In genomic region chr11:70191495-70192140, GRCh38 we compare ENCODE assay signal across 8 cellular contexts. TPM values are rescaled to one million over a fixed set of nuclear protein-coding genes. Genes with fewer than 3 reads are reported as not detected.
DNase-seq lines count a peak whose midpoint lies in the region; ATAC-seq and TF ChIP-seq lines count a peak whose summit lies in the region.

No MANE protein-coding gene starts in this region.

- H3K9me3 Mint-ChIP-seq in activated naive CD4-positive, alpha-beta T cell treated with anti-CD3 and anti-CD28 coated beads for 36 hours, result no peaks in the 10 kb centered on the region

- no peak overlapping the region for H3K4me3 Mint-ChIP-seq in activated naive CD4-positive, alpha-beta T cell treated with anti-CD3 and anti-CD28 coated beads for 36 hours

- no peak for ATAC-seq in GM18873 (IDR thresholded peaks at IDR 0.05; ENCODE audit: low FRiP score, unreplicated experiment)
- no peak for ATAC-seq in HG03135 (IDR thresholded peaks at IDR 0.05; ENCODE audit: unreplicated experiment)

- no peaks in the 10 kb centered on the region for H3K36me3 Mint-ChIP-seq in activated naive CD4-positive, alpha-beta T cell treated with anti-CD3 and anti-CD28 coated beads for 36 hours (ENCODE audit: low read depth)

- no peaks in the 10 kb centered on the region for H3K4me1 ChIP-seq in SJSA1 (replicated peaks)
- H3K4me1 ChIP-seq in cardiac muscle cell (ENCODE audit: low read depth), result no peaks in the 10 kb centered on the region

- DNase-seq in COLO829 (ENCODE audit: low spot score) (peak; percentile 54), HS-27A (ENCODE audit: low read depth) (peak; percentile 12), SJSA1 (ENCODE audit: low read depth in 1 of 2, low spot score in 2 of 2) (peak; percentile 87 to 93), cardiac muscle cell (ENCODE audit: low read depth in 1 of 2, low spot score in 1 of 2) (peak; percentile 70 to 91), retinal pigment epithelial cell (ENCODE audit: low read depth) (no peak)
- peak; percentile 74 for DNase-seq in activated naive CD4-positive, alpha-beta T cell treated with anti-CD3 and anti-CD28 coated beads for 36 hours

- H3K9me3 ChIP-seq in SJSA1 (replicated peaks) (no peaks in the 10 kb centered on the region), cardiac muscle cell (ENCODE audit: low read depth) (no peaks in the 10 kb centered on the region)

- H3K27me3 Mint-ChIP-seq in activated naive CD4-positive, alpha-beta T cell treated with anti-CD3 and anti-CD28 coated beads for 36 hours (ENCODE audit: low read depth), result no peaks in the 10 kb centered on the region

- intact Hi-C loops in activated naive CD4-positive, alpha-beta T cell treated with anti-CD3 and anti-CD28 coated beads for 36 hours (cut with micrococcal nuclease), result loop anchor here (1.0 to 10.0 kb wide), 4 partner anchors 97 to 505 kb away; no protein-coding TSS in a partner anchor

- H3K36me3 ChIP-seq in SJSA1 (no peaks in the 10 kb centered on the region), cardiac muscle cell (no peaks in the 10 kb centered on the region)

- H3K27me3 ChIP-seq in SJSA1 (replicated peaks), result peaks cover 24% of the 10 kb centered on the region
- H3K27me3 ChIP-seq in cardiac muscle cell, result no peaks in the 10 kb centered on the region

- peaks cover 5% of the 10 kb centered on the region for H3K4me1 Mint-ChIP-seq in activated naive CD4-positive, alpha-beta T cell treated with anti-CD3 and anti-CD28 coated beads for 36 hours (ENCODE audit: low read depth)

- no peak overlapping the region for H3K27ac Mint-ChIP-seq in activated naive CD4-positive, alpha-beta T cell treated with anti-CD3 and anti-CD28 coated beads for 36 hours

- TF ChIP-seq CTCF in cardiac muscle cell (IDR thresholded peaks at IDR 0.05; ENCODE audit: low read depth, low read length) (peak; percentile 93), retinal pigment epithelial cell (conservative IDR thresholded peaks at IDR 0.05; ENCODE audit: low read depth, low read length) (peak; percentile 91)

- CTCF ChIA-PET in activated naive CD4-positive, alpha-beta T cell treated with anti-CD3 and anti-CD28 coated beads for 36 hours (lab: Charles Lee), result interaction anchor here (0.6 to 1.4 kb wide), 2 partner anchors 63 to 273 kb away, joined by 3 to 5 read pairs; no protein-coding TSS in a partner anchor

- no peak overlapping the region for H3K27ac ChIP-seq in SJSA1
- H3K27ac ChIP-seq in cardiac muscle cell, result no peak overlapping the region

- H3K4me3 ChIP-seq in SJSA1 (no peak overlapping the region), cardiac muscle cell (no peak overlapping the region), retinal pigment epithelial cell (ENCODE audit: low read length) (no peak overlapping the region)

RNA-seq across cellular contexts. Expression of gene FADD, which starts 11.5 kb away (rescaled TPM):
- total RNA-seq in SJSA1 (2014; rRNA removed; shearing (Covaris generic)), result 121 and 147 TPM in 2 replicates
- total RNA-seq in activated naive CD4-positive, alpha-beta T cell treated with anti-CD3 and anti-CD28 coated beads for 36 hours, result 10 to 100 TPM; 23.6 to 24.4 TPM
- 30.1 and 34.0 TPM in 2 replicates for total RNA-seq in cardiac muscle cell
- polyA plus RNA-seq in cardiac muscle cell, result 34.8 and 37.1 TPM in 2 replicates
